ENCODE assay signal across 23 cellular contexts in the genomic region with DNA sequence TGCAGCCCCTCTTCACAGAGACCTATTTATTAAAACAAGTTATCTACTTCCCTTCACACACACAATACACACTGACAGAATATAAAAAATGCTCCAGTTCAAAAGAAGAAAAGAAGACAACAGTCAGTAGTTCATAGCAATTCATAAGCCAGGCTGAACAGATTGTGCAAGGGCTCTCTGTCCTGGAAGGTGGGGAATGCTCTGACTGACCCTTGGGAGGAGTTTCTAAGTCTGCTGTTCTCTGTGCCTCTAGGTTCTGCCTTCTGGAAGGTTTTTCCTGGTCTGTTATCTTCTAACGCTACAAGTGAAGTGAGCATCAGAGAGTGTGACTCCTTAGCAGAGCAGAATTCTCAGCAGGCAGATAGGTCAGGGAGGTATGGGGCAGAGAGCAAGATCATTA. TPM values are rescaled to one million over a fixed set of nuclear protein-coding genes. Genes with fewer than 3 reads are reported as not detected.
DNase-seq lines count a peak whose midpoint lies in the region; ATAC-seq, FAIRE-seq and TF ChIP-seq lines count a peak whose summit lies in the region.
"Had no signal": no experiment of that assay in that cellular context is flagged by ENCODE, and none has a peak within 500 bp of the region (broad histone marks: within the 10 kb centered on the region; RNA-seq: fewer than 3 reads in every experiment).

No MANE protein-coding gene starts in this region.

- DNase-seq in activated T-cell treated with anti-CD3 and anti-CD28 coated beads, Interleukin-2, amount 50 U/mL, for 24 hours: no peak
- no peak for DNase-seq in activated T-cell treated with anti-CD3 and anti-CD28 coated beads, Interleukin-2, amount 50 U/mL, for 48 hours
- DNase-seq in WTC11 (ENCODE audit: low spot score) (no peak), hepatocyte (ENCODE audit: low spot score) (peak; percentile 53), progenitor cell of endocrine pancreas (ENCODE audit: low spot score, unreplicated experiment) (no peak), BE2C (no peak), urothelium cell line (ENCODE audit: low spot score) (no peak)
- DNase-seq: activated CD4-positive, CD25-positive, alpha-beta regulatory T cell treated with anti-CD3 and anti-CD28 coated beads, Interleukin-2, amount 50 U/mL, for 72 hours; C1 segment of cervical spinal cord; cortex of kidney; DMS79 treated with DMSO at 0.1 percent for 48 hours; foreskin keratinocyte; NCI-H1417; NCI-H2171; NCI-H748 treated with DMSO at 0.1 percent for 48 hours; OCI-M1; posterior cingulate gyrus; stimulated activated CD4-positive, alpha-beta T cell treated with anti-CD3 and anti-CD28 coated beads, Interleukin-12 subunit alpha, Interleukin-12 subunit beta, amount 100 ng/mL, for 4 hours had no signal

- no peak overlapping the region for H3K27ac ChIP-seq in hepatocyte
- H3K27ac ChIP-seq: foreskin keratinocyte had no signal

- peaks cover 100% of the 10 kb centered on the region for H3K79me2 ChIP-seq in hepatocyte

- H4K20me1 ChIP-seq in hepatocyte (ENCODE audit: insufficient read depth, poor library complexity, severe bottlenecking): peaks cover 91% of the 10 kb centered on the region

- no peak overlapping the region for H3K4me3 Mint-ChIP-seq in activated T-cell treated with anti-CD3 and anti-CD28 coated beads, Interleukin-2, amount 50 U/mL, for 24 hours
- no peak overlapping the region for H3K4me3 Mint-ChIP-seq in WTC11
- no peak overlapping the region for H3K4me3 Mint-ChIP-seq in progenitor cell of endocrine pancreas (ENCODE audit: low read depth)
- H3K4me3 Mint-ChIP-seq: GM23338 had no signal

- no peak overlapping the region for H3K4me2 ChIP-seq in hepatocyte
- H3K4me2 ChIP-seq: GM23338 had no signal

- POLR2A ChIA-PET in WTC11 (lab: Charles Lee): no interaction called here

- H3K4me1 Mint-ChIP-seq in activated T-cell treated with anti-CD3 and anti-CD28 coated beads, Interleukin-2, amount 50 U/mL, for 24 hours (ENCODE audit: low read depth): peaks cover 68% of the 10 kb centered on the region
- no peaks in the 10 kb centered on the region for H3K4me1 Mint-ChIP-seq in WTC11
- H3K4me1 Mint-ChIP-seq in progenitor cell of endocrine pancreas (ENCODE audit: low read depth): peaks cover 7% of the 10 kb centered on the region

- H3K27ac Mint-ChIP-seq in activated T-cell treated with anti-CD3 and anti-CD28 coated beads, Interleukin-2, amount 50 U/mL, for 24 hours: peak overlapping the region; percentile 44
- H3K27ac Mint-ChIP-seq in WTC11: 0 out of 2 replicates have a peak overlapping the region, but pooled peaks have one; percentile 4
- peak overlapping the region; percentile 9 for H3K27ac Mint-ChIP-seq in progenitor cell of endocrine pancreas
- H3K27ac Mint-ChIP-seq: GM23338 had no signal

- TF ChIP-seq CTCF in WTC11 (IDR thresholded peaks at IDR 0.05): no peak
- no peak for TF ChIP-seq CTCF in hepatocyte (IDR thresholded peaks at IDR 0.05; ENCODE audit: poor library complexity)
- no peak for TF ChIP-seq CTCF in progenitor cell of endocrine pancreas (IDR thresholded peaks at IDR 0.05; ENCODE audit: unreplicated experiment)
- no peak for TF ChIP-seq CTCF in BE2C (IDR thresholded peaks at IDR 0.05; ENCODE audit: low read depth, low read length)

- WGBS in hepatocyte (ENCODE audit: low lambda C conversion rate, missing lambda C conversion rate): 50% methylated on average over 1 of the region's 1 CpG

- H3K9me3 ChIP-seq in hepatocyte (ENCODE audit: low read depth) (no peaks in the 10 kb centered on the region), BE2C (no peaks in the 10 kb centered on the region)

- H3K36me3 ChIP-seq in hepatocyte (replicated peaks; ENCODE audit: insufficient read depth, low read depth) (no peaks in the 10 kb centered on the region), BE2C (no peaks in the 10 kb centered on the region)

- H3K4me1 ChIP-seq in hepatocyte (ENCODE audit: insufficient read depth): peaks cover 7% of the 10 kb centered on the region
- no peaks in the 10 kb centered on the region for H3K4me1 ChIP-seq in BE2C
- H3K4me1 ChIP-seq: foreskin keratinocyte had no signal

- H3K27me3 ChIP-seq in hepatocyte: no peaks in the 10 kb centered on the region
- no peaks in the 10 kb centered on the region for H3K27me3 ChIP-seq in BE2C
- H3K27me3 ChIP-seq: foreskin keratinocyte had no signal

- no peaks in the 10 kb centered on the region for H3K9me2 ChIP-seq in hepatocyte (replicated peaks; ENCODE audit: insufficient read depth)

- no peak overlapping the region for H3K4me3 ChIP-seq in hepatocyte
- H3K4me3 ChIP-seq in BE2C (ENCODE audit: low read depth, low read length): no peak overlapping the region
- H3K4me3 ChIP-seq: GM23338 had no signal

- peaks cover 66% of the 10 kb centered on the region for H3K36me3 Mint-ChIP-seq in activated T-cell treated with anti-CD3 and anti-CD28 coated beads, Interleukin-2, amount 50 U/mL, for 24 hours (ENCODE audit: low read depth)
- peaks cover 17% of the 10 kb centered on the region for H3K36me3 Mint-ChIP-seq in WTC11
- H3K36me3 Mint-ChIP-seq in progenitor cell of endocrine pancreas (ENCODE audit: insufficient read depth): peaks cover 17% of the 10 kb centered on the region

- ATAC-seq in WTC11 (no peak), GM21526 (IDR thresholded peaks at IDR 0.05; ENCODE audit: low FRiP score, unreplicated experiment) (no peak)
- ATAC-seq: foreskin keratinocyte, GM23338 had no signal

- CTCF ChIA-PET in WTC11 (lab: Charles Lee): no interaction called here

- no peaks in the 10 kb centered on the region for H3K9me3 Mint-ChIP-seq in activated T-cell treated with anti-CD3 and anti-CD28 coated beads, Interleukin-2, amount 50 U/mL, for 24 hours
- H3K9me3 Mint-ChIP-seq in WTC11: 0 out of 2 replicates have a peak, but pooled peaks cover 4% of the 10 kb centered on the region
- peaks cover 3% of the 10 kb centered on the region for H3K9me3 Mint-ChIP-seq in progenitor cell of endocrine pancreas (ENCODE audit: low read depth)
- H3K9me3 Mint-ChIP-seq: GM23338 had no signal

- FAIRE-seq in urothelium cell line (lab: Jason Lieb, UNC): no peak
- FAIRE-seq: A204.1, astrocyte, HTR-8/SVneo had no signal

- no peak overlapping the region for H2AFZ ChIP-seq in hepatocyte
- H2AFZ ChIP-seq: GM23338 had no signal

- no peaks in the 10 kb centered on the region for H3K27me3 Mint-ChIP-seq in activated T-cell treated with anti-CD3 and anti-CD28 coated beads, Interleukin-2, amount 50 U/mL, for 24 hours
- H3K27me3 Mint-ChIP-seq in WTC11 (ENCODE audit: low read depth): no peaks in the 10 kb centered on the region
- H3K27me3 Mint-ChIP-seq in progenitor cell of endocrine pancreas: no peaks in the 10 kb centered on the region

TF ChIP-seq in WTC11, 78 proteins besides CTCF, POLR2A, EP300 and RAD21:
- TF ChIP-seq ZBTB21 (CRISPR knock-in tag; IDR thresholded peaks at IDR 0.05; ENCODE audit: borderline replicate concordance) (no peak), ZNF138 (CRISPR knock-in tag; conservative IDR thresholded peaks at IDR 0.05) (no peak)

RNA-seq across cellular contexts. Expression of gene SP3, which starts 35.7 kb away (rescaled TPM):
- 72.8 to 88.5 TPM (median 77.1 TPM) in 3 replicates for total RNA-seq in WTC11 (2021)
- 110 and 133 TPM in 2 replicates for total RNA-seq in hepatocyte
- polyA plus RNA-seq in hepatocyte: 37.2 and 38.6 TPM in 2 replicates
- total RNA-seq in progenitor cell of endocrine pancreas: 93.8 and 96.9 TPM in 2 replicates
- 19.1 TPM for polyA plus RNA-seq in BE2C (2012; ENCODE audit: insufficient read depth, insufficient read length, low read depth)
